ENCODE assay signal across 1 cellular context in genomic region chr11:111766834-111767142, GRCh38.
TF ChIP-seq lines count a peak whose summit lies in the region.

No MANE protein-coding gene starts in this region.

TF ChIP-seq in K562, 482 proteins besides CTCF, POLR2A, EP300 and RAD21 (continued from another document):
- TF ChIP-seq ZBTB40 (IDR thresholded peaks at IDR 0.05) (0 out of 2 replicates have a peak, but pooled peaks have one; percentile 51), ZBTB40 (CRISPR knock-in tag; IDR thresholded peaks at IDR 0.05) (no peak), CREB3L1 (IDR thresholded peaks at IDR 0.05; ENCODE audit: borderline replicate concordance, low read depth) (no peak), PURB (CRISPR knock-in tag; IDR thresholded peaks at IDR 0.05; ENCODE audit: low read depth) (no peak), TAL1 (IDR thresholded peaks at IDR 0.05) (no peak), ZBTB43 (CRISPR knock-in tag; IDR thresholded peaks at IDR 0.05) (0 out of 2 replicates have a peak, but pooled peaks have one; percentile 45), HDAC2 (IDR thresholded peaks at IDR 0.05) (0 out of 2 replicates have a peak, but pooled peaks have one; percentile 2), ZBTB33 (CRISPR knock-in tag; IDR thresholded peaks at IDR 0.05) (no peak), NR2F6 (CRISPR knock-in tag; IDR thresholded peaks at IDR 0.05) (no peak), L3MBTL2 (IDR thresholded peaks at IDR 0.05) (peak; percentile 16; the same call in 1 of the 2 replicates), ZNF444 (CRISPR knock-in tag; IDR thresholded peaks at IDR 0.05) (no peak), NFIC (IDR thresholded peaks at IDR 0.05) (0 out of 2 replicates have a peak, but pooled peaks have one; percentile 8)
- TF ChIP-seq, protein P1, sequence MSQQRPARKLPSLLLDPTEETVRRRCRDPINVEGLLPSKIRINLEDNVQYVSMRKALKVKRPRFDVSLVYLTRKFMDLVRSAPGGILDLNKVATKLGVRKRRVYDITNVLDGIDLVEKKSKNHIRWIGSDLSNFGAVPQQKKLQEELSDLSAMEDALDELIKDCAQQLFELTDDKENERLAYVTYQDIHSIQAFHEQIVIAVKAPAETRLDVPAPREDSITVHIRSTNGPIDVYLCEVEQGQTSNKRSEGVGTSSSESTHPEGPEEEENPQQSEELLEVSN (IDR thresholded peaks at IDR 0.05; ENCODE audit: borderline replicate concordance in 1 of 2, extremely low read depth in 1 of 2, insufficient read depth in 1 of 2, insufficient read length in 1 of 2, low read depth in 1 of 2, low read length in 1 of 2, poor library complexity in 1 of 2, severe bottlenecking in 1 of 2), result peak in 1 of 2 experiments; percentile 15
- TF ChIP-seq, protein P2, sequence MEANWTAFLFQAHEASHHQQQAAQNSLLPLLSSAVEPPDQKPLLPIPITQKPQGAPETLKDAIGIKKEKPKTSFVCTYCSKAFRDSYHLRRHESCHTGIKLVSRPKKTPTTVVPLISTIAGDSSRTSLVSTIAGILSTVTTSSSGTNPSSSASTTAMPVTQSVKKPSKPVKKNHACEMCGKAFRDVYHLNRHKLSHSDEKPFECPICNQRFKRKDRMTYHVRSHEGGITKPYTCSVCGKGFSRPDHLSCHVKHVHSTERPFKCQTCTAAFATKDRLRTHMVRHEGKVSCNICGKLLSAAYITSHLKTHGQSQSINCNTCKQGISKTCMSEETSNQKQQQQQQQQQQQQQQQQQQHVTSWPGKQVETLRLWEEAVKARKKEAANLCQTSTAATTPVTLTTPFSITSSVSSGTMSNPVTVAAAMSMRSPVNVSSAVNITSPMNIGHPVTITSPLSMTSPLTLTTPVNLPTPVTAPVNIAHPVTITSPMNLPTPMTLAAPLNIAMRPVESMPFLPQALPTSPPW (CRISPR knock-in tag; IDR thresholded peaks at IDR 0.05), result no peak
- TF ChIP-seq, protein P3, sequence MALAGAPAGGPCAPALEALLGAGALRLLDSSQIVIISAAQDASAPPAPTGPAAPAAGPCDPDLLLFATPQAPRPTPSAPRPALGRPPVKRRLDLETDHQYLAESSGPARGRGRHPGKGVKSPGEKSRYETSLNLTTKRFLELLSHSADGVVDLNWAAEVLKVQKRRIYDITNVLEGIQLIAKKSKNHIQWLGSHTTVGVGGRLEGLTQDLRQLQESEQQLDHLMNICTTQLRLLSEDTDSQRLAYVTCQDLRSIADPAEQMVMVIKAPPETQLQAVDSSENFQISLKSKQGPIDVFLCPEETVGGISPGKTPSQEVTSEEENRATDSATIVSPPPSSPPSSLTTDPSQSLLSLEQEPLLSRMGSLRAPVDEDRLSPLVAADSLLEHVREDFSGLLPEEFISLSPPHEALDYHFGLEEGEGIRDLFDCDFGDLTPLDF (CRISPR knock-in tag; IDR thresholded peaks at IDR 0.05), result 0 out of 2 replicates have a peak, but pooled peaks have one; percentile 23
- TF ChIP-seq, protein P4, sequence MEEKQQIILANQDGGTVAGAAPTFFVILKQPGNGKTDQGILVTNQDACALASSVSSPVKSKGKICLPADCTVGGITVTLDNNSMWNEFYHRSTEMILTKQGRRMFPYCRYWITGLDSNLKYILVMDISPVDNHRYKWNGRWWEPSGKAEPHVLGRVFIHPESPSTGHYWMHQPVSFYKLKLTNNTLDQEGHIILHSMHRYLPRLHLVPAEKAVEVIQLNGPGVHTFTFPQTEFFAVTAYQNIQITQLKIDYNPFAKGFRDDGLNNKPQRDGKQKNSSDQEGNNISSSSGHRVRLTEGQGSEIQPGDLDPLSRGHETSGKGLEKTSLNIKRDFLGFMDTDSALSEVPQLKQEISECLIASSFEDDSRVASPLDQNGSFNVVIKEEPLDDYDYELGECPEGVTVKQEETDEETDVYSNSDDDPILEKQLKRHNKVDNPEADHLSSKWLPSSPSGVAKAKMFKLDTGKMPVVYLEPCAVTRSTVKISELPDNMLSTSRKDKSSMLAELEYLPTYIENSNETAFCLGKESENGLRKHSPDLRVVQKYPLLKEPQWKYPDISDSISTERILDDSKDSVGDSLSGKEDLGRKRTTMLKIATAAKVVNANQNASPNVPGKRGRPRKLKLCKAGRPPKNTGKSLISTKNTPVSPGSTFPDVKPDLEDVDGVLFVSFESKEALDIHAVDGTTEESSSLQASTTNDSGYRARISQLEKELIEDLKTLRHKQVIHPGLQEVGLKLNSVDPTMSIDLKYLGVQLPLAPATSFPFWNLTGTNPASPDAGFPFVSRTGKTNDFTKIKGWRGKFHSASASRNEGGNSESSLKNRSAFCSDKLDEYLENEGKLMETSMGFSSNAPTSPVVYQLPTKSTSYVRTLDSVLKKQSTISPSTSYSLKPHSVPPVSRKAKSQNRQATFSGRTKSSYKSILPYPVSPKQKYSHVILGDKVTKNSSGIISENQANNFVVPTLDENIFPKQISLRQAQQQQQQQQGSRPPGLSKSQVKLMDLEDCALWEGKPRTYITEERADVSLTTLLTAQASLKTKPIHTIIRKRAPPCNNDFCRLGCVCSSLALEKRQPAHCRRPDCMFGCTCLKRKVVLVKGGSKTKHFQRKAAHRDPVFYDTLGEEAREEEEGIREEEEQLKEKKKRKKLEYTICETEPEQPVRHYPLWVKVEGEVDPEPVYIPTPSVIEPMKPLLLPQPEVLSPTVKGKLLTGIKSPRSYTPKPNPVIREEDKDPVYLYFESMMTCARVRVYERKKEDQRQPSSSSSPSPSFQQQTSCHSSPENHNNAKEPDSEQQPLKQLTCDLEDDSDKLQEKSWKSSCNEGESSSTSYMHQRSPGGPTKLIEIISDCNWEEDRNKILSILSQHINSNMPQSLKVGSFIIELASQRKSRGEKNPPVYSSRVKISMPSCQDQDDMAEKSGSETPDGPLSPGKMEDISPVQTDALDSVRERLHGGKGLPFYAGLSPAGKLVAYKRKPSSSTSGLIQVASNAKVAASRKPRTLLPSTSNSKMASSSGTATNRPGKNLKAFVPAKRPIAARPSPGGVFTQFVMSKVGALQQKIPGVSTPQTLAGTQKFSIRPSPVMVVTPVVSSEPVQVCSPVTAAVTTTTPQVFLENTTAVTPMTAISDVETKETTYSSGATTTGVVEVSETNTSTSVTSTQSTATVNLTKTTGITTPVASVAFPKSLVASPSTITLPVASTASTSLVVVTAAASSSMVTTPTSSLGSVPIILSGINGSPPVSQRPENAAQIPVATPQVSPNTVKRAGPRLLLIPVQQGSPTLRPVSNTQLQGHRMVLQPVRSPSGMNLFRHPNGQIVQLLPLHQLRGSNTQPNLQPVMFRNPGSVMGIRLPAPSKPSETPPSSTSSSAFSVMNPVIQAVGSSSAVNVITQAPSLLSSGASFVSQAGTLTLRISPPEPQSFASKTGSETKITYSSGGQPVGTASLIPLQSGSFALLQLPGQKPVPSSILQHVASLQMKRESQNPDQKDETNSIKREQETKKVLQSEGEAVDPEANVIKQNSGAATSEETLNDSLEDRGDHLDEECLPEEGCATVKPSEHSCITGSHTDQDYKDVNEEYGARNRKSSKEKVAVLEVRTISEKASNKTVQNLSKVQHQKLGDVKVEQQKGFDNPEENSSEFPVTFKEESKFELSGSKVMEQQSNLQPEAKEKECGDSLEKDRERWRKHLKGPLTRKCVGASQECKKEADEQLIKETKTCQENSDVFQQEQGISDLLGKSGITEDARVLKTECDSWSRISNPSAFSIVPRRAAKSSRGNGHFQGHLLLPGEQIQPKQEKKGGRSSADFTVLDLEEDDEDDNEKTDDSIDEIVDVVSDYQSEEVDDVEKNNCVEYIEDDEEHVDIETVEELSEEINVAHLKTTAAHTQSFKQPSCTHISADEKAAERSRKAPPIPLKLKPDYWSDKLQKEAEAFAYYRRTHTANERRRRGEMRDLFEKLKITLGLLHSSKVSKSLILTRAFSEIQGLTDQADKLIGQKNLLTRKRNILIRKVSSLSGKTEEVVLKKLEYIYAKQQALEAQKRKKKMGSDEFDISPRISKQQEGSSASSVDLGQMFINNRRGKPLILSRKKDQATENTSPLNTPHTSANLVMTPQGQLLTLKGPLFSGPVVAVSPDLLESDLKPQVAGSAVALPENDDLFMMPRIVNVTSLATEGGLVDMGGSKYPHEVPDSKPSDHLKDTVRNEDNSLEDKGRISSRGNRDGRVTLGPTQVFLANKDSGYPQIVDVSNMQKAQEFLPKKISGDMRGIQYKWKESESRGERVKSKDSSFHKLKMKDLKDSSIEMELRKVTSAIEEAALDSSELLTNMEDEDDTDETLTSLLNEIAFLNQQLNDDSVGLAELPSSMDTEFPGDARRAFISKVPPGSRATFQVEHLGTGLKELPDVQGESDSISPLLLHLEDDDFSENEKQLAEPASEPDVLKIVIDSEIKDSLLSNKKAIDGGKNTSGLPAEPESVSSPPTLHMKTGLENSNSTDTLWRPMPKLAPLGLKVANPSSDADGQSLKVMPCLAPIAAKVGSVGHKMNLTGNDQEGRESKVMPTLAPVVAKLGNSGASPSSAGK (IDR thresholded peaks at IDR 0.05), result peak; percentile 48; the same call in 1 of the 2 replicates
